In the genomic region with DNA sequence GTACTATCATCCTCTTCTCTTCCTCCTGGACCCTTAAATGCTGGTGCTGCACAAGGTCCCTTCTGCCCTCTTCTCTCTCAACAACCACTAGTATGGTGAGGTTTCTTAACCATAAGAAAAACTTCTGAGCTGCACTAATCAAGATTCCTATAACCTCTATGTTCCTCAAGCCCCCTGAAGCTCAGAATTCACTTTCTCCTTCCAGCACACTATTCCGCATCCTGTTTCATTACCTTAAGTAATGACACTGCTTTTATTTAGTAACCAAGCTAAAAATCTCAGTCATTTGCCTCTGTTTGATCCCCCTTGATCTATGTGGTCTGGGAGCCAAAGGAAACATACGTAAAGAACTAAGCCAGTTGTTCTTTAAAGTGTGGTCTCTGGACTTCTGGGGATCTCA, we compare ENCODE assay signal across 1 cellular context.
TF ChIP-seq lines count a peak whose summit lies in the region.

No MANE protein-coding gene starts in this region.

TF ChIP-seq in WTC11, 78 proteins besides CTCF, POLR2A, EP300 and RAD21 (continued from another document):
- TF ChIP-seq, protein P1, sequence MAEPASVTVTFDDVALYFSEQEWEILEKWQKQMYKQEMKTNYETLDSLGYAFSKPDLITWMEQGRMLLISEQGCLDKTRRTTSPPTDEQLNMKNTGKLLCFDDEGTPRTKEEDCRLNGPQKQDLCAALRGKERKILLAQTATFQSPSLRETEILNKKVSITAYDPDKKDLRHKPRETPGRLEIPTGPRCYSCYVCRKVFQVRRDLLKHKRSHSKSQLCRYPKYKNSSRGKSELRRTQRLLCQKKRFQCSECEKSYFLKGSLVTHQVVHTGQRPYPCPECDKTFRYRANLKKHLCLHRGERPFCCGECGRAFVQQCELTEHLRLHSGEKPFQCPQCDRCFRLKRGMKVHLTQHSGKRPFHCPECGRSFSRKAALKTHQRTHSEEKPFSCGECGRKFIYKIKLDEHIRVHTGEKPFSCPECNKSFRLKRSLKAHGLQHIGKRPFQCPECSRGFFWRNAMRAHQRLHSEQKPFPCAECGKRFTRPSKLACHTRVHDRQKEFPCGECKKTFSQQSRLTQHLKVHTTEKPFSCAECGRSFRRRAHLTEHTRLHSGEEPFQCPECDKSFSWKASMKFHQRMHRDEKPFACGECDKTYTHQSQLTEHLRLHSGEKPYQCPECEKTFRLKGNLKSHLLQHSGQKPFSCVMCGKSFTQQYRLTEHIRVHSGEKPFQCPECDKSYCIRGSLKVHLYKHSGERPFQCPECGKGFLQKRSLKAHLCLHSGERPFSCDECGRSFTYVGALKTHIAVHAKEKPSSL (CRISPR knock-in tag; conservative IDR thresholded peaks at IDR 0.05): no peak
- TF ChIP-seq, protein P2, sequence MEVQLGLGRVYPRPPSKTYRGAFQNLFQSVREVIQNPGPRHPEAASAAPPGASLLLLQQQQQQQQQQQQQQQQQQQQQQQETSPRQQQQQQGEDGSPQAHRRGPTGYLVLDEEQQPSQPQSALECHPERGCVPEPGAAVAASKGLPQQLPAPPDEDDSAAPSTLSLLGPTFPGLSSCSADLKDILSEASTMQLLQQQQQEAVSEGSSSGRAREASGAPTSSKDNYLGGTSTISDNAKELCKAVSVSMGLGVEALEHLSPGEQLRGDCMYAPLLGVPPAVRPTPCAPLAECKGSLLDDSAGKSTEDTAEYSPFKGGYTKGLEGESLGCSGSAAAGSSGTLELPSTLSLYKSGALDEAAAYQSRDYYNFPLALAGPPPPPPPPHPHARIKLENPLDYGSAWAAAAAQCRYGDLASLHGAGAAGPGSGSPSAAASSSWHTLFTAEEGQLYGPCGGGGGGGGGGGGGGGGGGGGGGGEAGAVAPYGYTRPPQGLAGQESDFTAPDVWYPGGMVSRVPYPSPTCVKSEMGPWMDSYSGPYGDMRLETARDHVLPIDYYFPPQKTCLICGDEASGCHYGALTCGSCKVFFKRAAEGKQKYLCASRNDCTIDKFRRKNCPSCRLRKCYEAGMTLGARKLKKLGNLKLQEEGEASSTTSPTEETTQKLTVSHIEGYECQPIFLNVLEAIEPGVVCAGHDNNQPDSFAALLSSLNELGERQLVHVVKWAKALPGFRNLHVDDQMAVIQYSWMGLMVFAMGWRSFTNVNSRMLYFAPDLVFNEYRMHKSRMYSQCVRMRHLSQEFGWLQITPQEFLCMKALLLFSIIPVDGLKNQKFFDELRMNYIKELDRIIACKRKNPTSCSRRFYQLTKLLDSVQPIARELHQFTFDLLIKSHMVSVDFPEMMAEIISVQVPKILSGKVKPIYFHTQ (CRISPR knock-in tag; IDR thresholded peaks at IDR 0.05): no peak
- TF ChIP-seq NFE2L1 (CRISPR knock-in tag; IDR thresholded peaks at IDR 0.05): no peak
- TF ChIP-seq SP1 (CRISPR knock-in tag; conservative IDR thresholded peaks at IDR 0.05): no peak
- TF ChIP-seq SMAD3 (CRISPR knock-in tag; IDR thresholded peaks at IDR 0.05; ENCODE audit: borderline replicate concordance): no peak
- TF ChIP-seq, protein P3, sequence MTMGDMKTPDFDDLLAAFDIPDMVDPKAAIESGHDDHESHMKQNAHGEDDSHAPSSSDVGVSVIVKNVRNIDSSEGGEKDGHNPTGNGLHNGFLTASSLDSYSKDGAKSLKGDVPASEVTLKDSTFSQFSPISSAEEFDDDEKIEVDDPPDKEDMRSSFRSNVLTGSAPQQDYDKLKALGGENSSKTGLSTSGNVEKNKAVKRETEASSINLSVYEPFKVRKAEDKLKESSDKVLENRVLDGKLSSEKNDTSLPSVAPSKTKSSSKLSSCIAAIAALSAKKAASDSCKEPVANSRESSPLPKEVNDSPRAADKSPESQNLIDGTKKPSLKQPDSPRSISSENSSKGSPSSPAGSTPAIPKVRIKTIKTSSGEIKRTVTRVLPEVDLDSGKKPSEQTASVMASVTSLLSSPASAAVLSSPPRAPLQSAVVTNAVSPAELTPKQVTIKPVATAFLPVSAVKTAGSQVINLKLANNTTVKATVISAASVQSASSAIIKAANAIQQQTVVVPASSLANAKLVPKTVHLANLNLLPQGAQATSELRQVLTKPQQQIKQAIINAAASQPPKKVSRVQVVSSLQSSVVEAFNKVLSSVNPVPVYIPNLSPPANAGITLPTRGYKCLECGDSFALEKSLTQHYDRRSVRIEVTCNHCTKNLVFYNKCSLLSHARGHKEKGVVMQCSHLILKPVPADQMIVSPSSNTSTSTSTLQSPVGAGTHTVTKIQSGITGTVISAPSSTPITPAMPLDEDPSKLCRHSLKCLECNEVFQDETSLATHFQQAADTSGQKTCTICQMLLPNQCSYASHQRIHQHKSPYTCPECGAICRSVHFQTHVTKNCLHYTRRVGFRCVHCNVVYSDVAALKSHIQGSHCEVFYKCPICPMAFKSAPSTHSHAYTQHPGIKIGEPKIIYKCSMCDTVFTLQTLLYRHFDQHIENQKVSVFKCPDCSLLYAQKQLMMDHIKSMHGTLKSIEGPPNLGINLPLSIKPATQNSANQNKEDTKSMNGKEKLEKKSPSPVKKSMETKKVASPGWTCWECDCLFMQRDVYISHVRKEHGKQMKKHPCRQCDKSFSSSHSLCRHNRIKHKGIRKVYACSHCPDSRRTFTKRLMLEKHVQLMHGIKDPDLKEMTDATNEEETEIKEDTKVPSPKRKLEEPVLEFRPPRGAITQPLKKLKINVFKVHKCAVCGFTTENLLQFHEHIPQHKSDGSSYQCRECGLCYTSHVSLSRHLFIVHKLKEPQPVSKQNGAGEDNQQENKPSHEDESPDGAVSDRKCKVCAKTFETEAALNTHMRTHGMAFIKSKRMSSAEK (CRISPR knock-in tag; IDR thresholded peaks at IDR 0.05; ENCODE audit: borderline replicate concordance): no peak
- TF ChIP-seq CREB1 (CRISPR knock-in tag; IDR thresholded peaks at IDR 0.05): no peak
- no peak for TF ChIP-seq ZNF317 (CRISPR knock-in tag; IDR thresholded peaks at IDR 0.05; ENCODE audit: borderline replicate concordance, low read depth)
- TF ChIP-seq, protein P4, sequence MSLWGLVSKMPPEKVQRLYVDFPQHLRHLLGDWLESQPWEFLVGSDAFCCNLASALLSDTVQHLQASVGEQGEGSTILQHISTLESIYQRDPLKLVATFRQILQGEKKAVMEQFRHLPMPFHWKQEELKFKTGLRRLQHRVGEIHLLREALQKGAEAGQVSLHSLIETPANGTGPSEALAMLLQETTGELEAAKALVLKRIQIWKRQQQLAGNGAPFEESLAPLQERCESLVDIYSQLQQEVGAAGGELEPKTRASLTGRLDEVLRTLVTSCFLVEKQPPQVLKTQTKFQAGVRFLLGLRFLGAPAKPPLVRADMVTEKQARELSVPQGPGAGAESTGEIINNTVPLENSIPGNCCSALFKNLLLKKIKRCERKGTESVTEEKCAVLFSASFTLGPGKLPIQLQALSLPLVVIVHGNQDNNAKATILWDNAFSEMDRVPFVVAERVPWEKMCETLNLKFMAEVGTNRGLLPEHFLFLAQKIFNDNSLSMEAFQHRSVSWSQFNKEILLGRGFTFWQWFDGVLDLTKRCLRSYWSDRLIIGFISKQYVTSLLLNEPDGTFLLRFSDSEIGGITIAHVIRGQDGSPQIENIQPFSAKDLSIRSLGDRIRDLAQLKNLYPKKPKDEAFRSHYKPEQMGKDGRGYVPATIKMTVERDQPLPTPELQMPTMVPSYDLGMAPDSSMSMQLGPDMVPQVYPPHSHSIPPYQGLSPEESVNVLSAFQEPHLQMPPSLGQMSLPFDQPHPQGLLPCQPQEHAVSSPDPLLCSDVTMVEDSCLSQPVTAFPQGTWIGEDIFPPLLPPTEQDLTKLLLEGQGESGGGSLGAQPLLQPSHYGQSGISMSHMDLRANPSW (CRISPR knock-in tag; conservative IDR thresholded peaks at IDR 0.05; ENCODE audit: low read depth): no peak
